Comparison of ENCODE assay signal across 9 cellular contexts in genomic region chr5:35859101-35859661, GRCh38. TPM values are rescaled to one million over a fixed set of nuclear protein-coding genes. Genes with fewer than 3 reads are reported as not detected.
A peak's percentile ranks its signal among the peaks of the same experiment; 100 is the strongest.
DNase-seq lines count a peak whose midpoint lies in the region; ATAC-seq and TF ChIP-seq lines count a peak whose summit lies in the region.
"Had no signal": no experiment of that assay in that cellular context is flagged by ENCODE, and none has a peak within 500 bp of the region (broad histone marks: within the 10 kb centered on the region; RNA-seq: fewer than 3 reads in every experiment).

No MANE protein-coding gene starts in this region.

- no peaks in the 10 kb centered on the region for H3K9me3 Mint-ChIP-seq in stimulated activated naive CD8-positive, alpha-beta T cell treated with anti-CD3 and anti-CD28 coated beads, Interleukin-15, Interleukin-2, amounts not matched to agents 100 ng/mL and 50 ng/mL, for 24 hours
- no peaks in the 10 kb centered on the region for H3K9me3 Mint-ChIP-seq in endothelial cell (ENCODE audit: unreplicated experiment)

- peaks cover 93% of the 10 kb centered on the region for H3K4me1 Mint-ChIP-seq in stimulated activated naive CD8-positive, alpha-beta T cell treated with anti-CD3 and anti-CD28 coated beads, Interleukin-15, Interleukin-2, amounts not matched to agents 100 ng/mL and 50 ng/mL, for 24 hours (ENCODE audit: low read depth)
- peaks cover 15% of the 10 kb centered on the region for H3K4me1 Mint-ChIP-seq in endothelial cell (ENCODE audit: unreplicated experiment)

- DNase-seq in HCEC 1CT, result peak; percentile 10
- no peak for DNase-seq in RWPE2 (ENCODE audit: low spot score)
- DNase-seq in fibroblast of peridontal ligament (ENCODE audit: extremely low read depth), result peak; percentile 79
- no peak for DNase-seq in posterior vena cava (ENCODE audit: low spot score)
- DNase-seq in endothelial cell (ENCODE audit: low spot score), result no peak
- DNase-seq: brain microvascular endothelial cell, midbrain had no signal

- TF ChIP-seq CTCF in RWPE2 (IDR thresholded peaks at IDR 0.05; ENCODE audit: poor library complexity, severe bottlenecking), result no peak
- no peak for TF ChIP-seq CTCF in endothelial cell (IDR thresholded peaks at IDR 0.05; ENCODE audit: unreplicated experiment)

- H3K4me1 ChIP-seq in RWPE2 (ENCODE audit: insufficient read depth, poor library complexity, severe bottlenecking), result peaks cover 48% of the 10 kb centered on the region

- no peak overlapping the region for H3K4me3 ChIP-seq in RWPE2 (ENCODE audit: severe bottlenecking)

- no peaks in the 10 kb centered on the region for H3K36me3 ChIP-seq in RWPE2 (ENCODE audit: low read depth)
- H3K36me3 ChIP-seq: brain microvascular endothelial cell had no signal

- intact Hi-C loops in posterior vena cava (cut with DNase I), result no loop called here

- ATAC-seq in RWPE2 (ENCODE audit: low read depth) (no peak), GM19455 (IDR thresholded peaks at IDR 0.05; ENCODE audit: unreplicated experiment) (no peak)

- H3K4me3 Mint-ChIP-seq in stimulated activated naive CD8-positive, alpha-beta T cell treated with anti-CD3 and anti-CD28 coated beads, Interleukin-15, Interleukin-2, amounts not matched to agents 100 ng/mL and 50 ng/mL, for 24 hours, result peak overlapping the region; percentile 88
- H3K4me3 Mint-ChIP-seq in endothelial cell (ENCODE audit: unreplicated experiment), result no peak overlapping the region

- no peaks in the 10 kb centered on the region for H3K27me3 Mint-ChIP-seq in stimulated activated naive CD8-positive, alpha-beta T cell treated with anti-CD3 and anti-CD28 coated beads, Interleukin-15, Interleukin-2, amounts not matched to agents 100 ng/mL and 50 ng/mL, for 24 hours
- H3K27me3 Mint-ChIP-seq in endothelial cell (ENCODE audit: unreplicated experiment), result peaks cover 1% of the 10 kb centered on the region

- H3K27ac ChIP-seq in RWPE2 (ENCODE audit: poor library complexity, severe bottlenecking), result peak overlapping the region; percentile 96
- H3K27ac ChIP-seq: brain microvascular endothelial cell had no signal

- no peaks in the 10 kb centered on the region for H3K27me3 ChIP-seq in RWPE2 (ENCODE audit: insufficient read depth, poor library complexity, severe bottlenecking)
- H3K27me3 ChIP-seq: brain microvascular endothelial cell had no signal

- peaks cover 89% of the 10 kb centered on the region for H3K36me3 Mint-ChIP-seq in stimulated activated naive CD8-positive, alpha-beta T cell treated with anti-CD3 and anti-CD28 coated beads, Interleukin-15, Interleukin-2, amounts not matched to agents 100 ng/mL and 50 ng/mL, for 24 hours (ENCODE audit: low read depth)
- no peaks in the 10 kb centered on the region for H3K36me3 Mint-ChIP-seq in endothelial cell (ENCODE audit: low read depth, unreplicated experiment)

- peak overlapping the region; percentile 84 for H3K27ac Mint-ChIP-seq in stimulated activated naive CD8-positive, alpha-beta T cell treated with anti-CD3 and anti-CD28 coated beads, Interleukin-15, Interleukin-2, amounts not matched to agents 100 ng/mL and 50 ng/mL, for 24 hours
- no peak overlapping the region for H3K27ac Mint-ChIP-seq in endothelial cell (ENCODE audit: unreplicated experiment)

- H3K9me3 ChIP-seq in RWPE2 (ENCODE audit: severe bottlenecking), result no peaks in the 10 kb centered on the region

RNA-seq across cellular contexts. Expression of gene IL7R, which starts 2.5 kb away (rescaled TPM):
- total RNA-seq in posterior vena cava (1 to 10 TPM; 4.2 to 5.3 TPM), endothelial cell (ENCODE audit: unreplicated experiment) (0.54 TPM)

Comparison
In these comparisons a context has a peak if more than half of its experiments do, and no peak if none do; other contexts are left out.
1. DNase-seq: peak in HCEC 1CT (single experiment) and fibroblast of peridontal ligament (single experiment); none in RWPE2 (single experiment), posterior vena cava (single experiment) and endothelial cell (single experiment).